3 cellular contexts compared by ENCODE assay signal in genomic region chr3:148889828-148890227, GRCh38.
TF ChIP-seq lines count a peak whose summit lies in the region.

No MANE protein-coding gene starts in this region.

TF ChIP-seq in HepG2, 621 proteins besides CTCF, POLR2A, EP300 and RAD21:
- TF ChIP-seq ZNF296 (CRISPR knock-in tag; conservative IDR thresholded peaks at IDR 0.05), result no peak
- no peak for TF ChIP-seq BRF2 (CRISPR knock-in tag; IDR thresholded peaks at IDR 0.05)
- TF ChIP-seq MAFK (conservative IDR thresholded peaks at IDR 0.05 in 1 of 2, IDR thresholded peaks at IDR 0.05 in 1 of 2; ENCODE audit: low read length in 2 of 2), result peak; percentile 83 to 95
- TF ChIP-seq MAFF (IDR thresholded peaks at IDR 0.05; ENCODE audit: low read depth, low read length), result peak; percentile 90
- no peak for TF ChIP-seq ZBTB2 (CRISPR knock-in tag; IDR thresholded peaks at IDR 0.05; ENCODE audit: low read depth)
- TF ChIP-seq TFE3 (CRISPR knock-in tag; IDR thresholded peaks at IDR 0.05), result no peak
- TF ChIP-seq ZBTB14 (CRISPR knock-in tag; IDR thresholded peaks at IDR 0.05), result no peak
- no peak for TF ChIP-seq LCORL (IDR thresholded peaks at IDR 0.05)
- TF ChIP-seq LCORL (CRISPR knock-in tag; IDR thresholded peaks at IDR 0.05), result no peak

TF ChIP-seq in IMR-90, 13 proteins besides CTCF, POLR2A, EP300 and RAD21:
- TF ChIP-seq RCOR1 (IDR thresholded peaks at IDR 0.05; ENCODE audit: insufficient replicate concordance, low read length) (no peak), MAFK (IDR thresholded peaks at IDR 0.05; ENCODE audit: low read depth, low read length) (peak; percentile 96)

TF ChIP-seq in K562, 482 proteins besides CTCF, POLR2A, EP300 and RAD21:
- no peak for TF ChIP-seq ARNT (IDR thresholded peaks at IDR 0.05)
- peak; percentile 65 for TF ChIP-seq ZNF316 (IDR thresholded peaks at IDR 0.05)
- TF ChIP-seq MAFK (IDR thresholded peaks at IDR 0.05; ENCODE audit: low read length), result peak; percentile 71
- TF ChIP-seq MAFF (IDR thresholded peaks at IDR 0.05; ENCODE audit: low read length), result peak; percentile 72
- TF ChIP-seq C11orf30 (IDR thresholded peaks at IDR 0.05; ENCODE audit: low read depth), result peak; percentile 59
